In genomic region chr18:31723998-31724711, GRCh38 we compare ENCODE assay signal across 8 cellular contexts. TPM values are rescaled to one million over a fixed set of nuclear protein-coding genes. Genes with fewer than 3 reads are reported as not detected.
A peak's percentile ranks its signal among the peaks of the same experiment; 100 is the strongest.
DNase-seq lines count a peak whose midpoint lies in the region; ATAC-seq, FAIRE-seq and TF ChIP-seq lines count a peak whose summit lies in the region.

No MANE protein-coding gene starts in this region.

- TF ChIP-seq CTCF in fibroblast of villous mesenchyme (IDR thresholded peaks at IDR 0.05; ENCODE audit: insufficient read depth, low read depth, low read length) = no peak
- no peak for TF ChIP-seq CTCF in retinal pigment epithelial cell (conservative IDR thresholded peaks at IDR 0.05; ENCODE audit: low read depth, low read length)

- peak; percentile 76 for FAIRE-seq in GM12891 (lab: Jason Lieb, UNC)

- H3K4me3 ChIP-seq in fibroblast of villous mesenchyme (ENCODE audit: low read depth, low read length) = peak overlapping the region; percentile 61
- peak overlapping the region; percentile 64 for H3K4me3 ChIP-seq in retinal pigment epithelial cell (ENCODE audit: low read length)

- DNase-seq in GM12891 (ENCODE audit: insufficient read length, low spot score) = peak; percentile 31
- DNase-seq in NCI-H69 (lab: John Stamatoyannopoulos, UW) = peak; percentile 77
- peak; percentile 8 for DNase-seq in fibroblast of villous mesenchyme (ENCODE audit: low read depth)
- DNase-seq in retinal pigment epithelial cell (ENCODE audit: low read depth) = no peak
- no peak for DNase-seq in NCI-H187 (lab: John Stamatoyannopoulos, UW)
- DNase-seq in inferior parietal cortex (ENCODE audit: extremely low spot score) = no peak
- no peak for DNase-seq in ecto neural progenitor cell (ENCODE audit: low spot score)

- no peak for ATAC-seq in GM21786 (IDR thresholded peaks at IDR 0.05; ENCODE audit: unreplicated experiment)

- TF ChIP-seq POLR2A in GM12891 (IDR thresholded peaks at IDR 0.05; ENCODE audit: low read depth, low read length) = no peak

TF ChIP-seq in GM12891, 5 proteins besides CTCF, POLR2A, EP300 and RAD21:
- no peak for TF ChIP-seq TAF1 (IDR thresholded peaks at IDR 0.05; ENCODE audit: low read depth, low read length)
- no peak for TF ChIP-seq POU2F2 (IDR thresholded peaks at IDR 0.05; ENCODE audit: low read depth, low read length)
- no peak for TF ChIP-seq PAX5 (IDR thresholded peaks at IDR 0.05; ENCODE audit: insufficient read depth, low read length, severe bottlenecking)
- no peak for TF ChIP-seq POLR2AphosphoS5 (IDR thresholded peaks at IDR 0.05; ENCODE audit: low read depth, low read length)
- TF ChIP-seq SPI1 (IDR thresholded peaks at IDR 0.05; ENCODE audit: low read depth, low read length) = no peak

RNA-seq across cellular contexts. Expression of gene SLC25A52, which starts 36.5 kb away (rescaled TPM):
- not detected for polyA plus RNA-seq in GM12891 (2012; ENCODE audit: low read depth, missing spikeins)
- under 0.01 TPM in 1 of 2 replicates, not detected in the other for total RNA-seq in fibroblast of villous mesenchyme

RNA-seq across cellular contexts. Expression of gene B4GALT6, which starts 39.8 kb away (rescaled TPM):
- polyA plus RNA-seq in GM12891 (2012; ENCODE audit: low read depth, missing spikeins) = 14.9 TPM
- total RNA-seq in fibroblast of villous mesenchyme = 2.9 and 8.6 TPM in 2 replicates

Comparison
In these comparisons a context has a peak if more than half of its experiments do, and no peak if none do; other contexts are left out.
1. DNase-seq: peak in GM12891 (single experiment), NCI-H69 (single experiment) and fibroblast of villous mesenchyme (single experiment); none in retinal pigment epithelial cell (single experiment), NCI-H187 (0 of 2), inferior parietal cortex (single experiment) and ecto neural progenitor cell (single experiment).